8 cellular contexts compared by ENCODE assay signal in the genomic region with DNA sequence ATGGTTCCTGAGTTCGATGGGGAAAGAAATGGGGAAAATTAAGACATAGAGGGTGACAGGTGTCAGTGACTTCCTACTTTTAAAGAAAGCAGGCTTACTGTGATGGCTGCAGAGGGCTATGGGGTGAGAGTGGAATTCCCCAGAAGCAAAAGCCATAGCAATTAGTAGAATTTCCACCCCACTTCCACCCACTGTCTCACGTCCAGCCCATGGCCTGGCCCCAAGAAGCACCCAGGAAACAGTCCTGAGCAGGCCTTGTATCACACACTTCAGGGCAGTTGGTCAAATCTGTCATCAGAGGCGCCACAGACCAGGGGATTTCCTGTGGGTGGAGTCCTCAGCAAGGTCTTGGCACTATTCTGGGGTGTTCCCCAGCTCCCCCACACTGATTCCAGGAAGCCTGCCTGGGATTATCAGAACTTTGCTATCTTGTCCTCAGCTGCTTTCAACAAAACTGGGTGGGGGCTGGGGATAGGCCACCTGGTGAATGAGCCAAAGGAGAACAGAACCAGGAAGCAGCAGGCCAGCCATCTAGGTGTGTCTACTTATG.
A peak's percentile ranks its signal among the peaks of the same experiment; 100 is the strongest.
DNase-seq lines count a peak whose midpoint lies in the region; ATAC-seq, FAIRE-seq and TF ChIP-seq lines count a peak whose summit lies in the region.

No MANE protein-coding gene starts in this region.

- ATAC-seq in GM18520 (IDR thresholded peaks at IDR 0.05; ENCODE audit: unreplicated experiment) (peak; percentile 65), HG02798 (IDR thresholded peaks at IDR 0.05; ENCODE audit: poor library complexity, unreplicated experiment) (peak; percentile 85)

- peaks cover 6% of the 10 kb centered on the region for H3K27me3 Mint-ChIP-seq in progenitor cell of endocrine pancreas

- FAIRE-seq in frontal cortex (lab: Jason Lieb, UNC): no peak

- H3K4me3 Mint-ChIP-seq in progenitor cell of endocrine pancreas (ENCODE audit: low read depth): no peak overlapping the region

- no peak for TF ChIP-seq POLR2A in erythroblast (IDR thresholded peaks at IDR 0.05; ENCODE audit: low read length)

- H3K4me1 Mint-ChIP-seq in progenitor cell of endocrine pancreas (ENCODE audit: low read depth): peaks cover 4% of the 10 kb centered on the region

- no peak overlapping the region for H3K27ac Mint-ChIP-seq in progenitor cell of endocrine pancreas

- TF ChIP-seq CTCF in progenitor cell of endocrine pancreas (IDR thresholded peaks at IDR 0.05; ENCODE audit: unreplicated experiment): no peak

- peaks cover 10% of the 10 kb centered on the region for H3K9me3 Mint-ChIP-seq in progenitor cell of endocrine pancreas (ENCODE audit: low read depth)

- DNase-seq in T-helper 2 cell (peak in 4 of 5 experiments; percentile 9 to 78 (median 26)), erythroblast (lab: John Stamatoyannopoulos, UW) (peak; percentile 80 to 85), progenitor cell of endocrine pancreas (ENCODE audit: low spot score, unreplicated experiment) (no peak), H4 (ENCODE audit: low spot score) (no peak), frontal cortex (ENCODE audit: low spot score in 2 of 2) (no peak), islet precursor cell (no peak)

- peaks cover 2% of the 10 kb centered on the region for H3K36me3 Mint-ChIP-seq in progenitor cell of endocrine pancreas (ENCODE audit: insufficient read depth)

Comparison
In these comparisons a context has a peak if more than half of its experiments do, and no peak if none do; other contexts are left out.
1. DNase-seq: peak in T-helper 2 cell (4 of 5) and erythroblast (2 of 2); none in progenitor cell of endocrine pancreas (single experiment), H4 (single experiment), frontal cortex (0 of 2) and islet precursor cell (single experiment).